In genomic region chr5:173622183-173622582, GRCh38 we compare ENCODE assay signal across 6 cellular contexts. TPM values are rescaled to one million over a fixed set of nuclear protein-coding genes. Genes with fewer than 3 reads are reported as not detected.
DNase-seq lines count a peak whose midpoint lies in the region; ATAC-seq, FAIRE-seq and TF ChIP-seq lines count a peak whose summit lies in the region.
"Not testable (repeated sequence)": the region's sequence is repeated elsewhere in the genome, so short reads cannot be mapped to it uniquely, and the experiment has no call there.

No MANE protein-coding gene starts in this region.

- H3K9me2 ChIP-seq in GM23338 (ENCODE audit: insufficient read depth): not testable (repeated sequence)

- not testable (repeated sequence) for H3K27me3 Mint-ChIP-seq in GM23338 (ENCODE audit: insufficient read depth, low read depth, poor library complexity); WTC11 (ENCODE audit: low read depth); progenitor cell of endocrine pancreas

- not testable (repeated sequence) for H3K9me3 Mint-ChIP-seq in GM23338; WTC11; progenitor cell of endocrine pancreas (ENCODE audit: low read depth)

- H3K27ac ChIP-seq in GM23338 (ENCODE audit: low read depth) (0 out of 2 replicates have a peak overlapping the region, but pooled peaks have one; percentile 45), kidney (ENCODE audit: low read depth in 2 of 2, low read length in 2 of 2) (peak overlapping the region; percentile 69 to 82), right lobe of liver (peak overlapping the region in 2 of 3 donors; percentile 67 to 78)

- peaks cover 27% of the 10 kb centered on the region for H3K4me1 Mint-ChIP-seq in GM23338
- peaks cover 37% of the 10 kb centered on the region for H3K4me1 Mint-ChIP-seq in WTC11
- not testable (repeated sequence) for H3K4me1 Mint-ChIP-seq in progenitor cell of endocrine pancreas (ENCODE audit: low read depth)

- POLR2A ChIA-PET in WTC11 (lab: Charles Lee): not testable (repeated sequence)

- DNase-seq in GM23338 (ENCODE audit: low spot score); WTC11 (ENCODE audit: low spot score); kidney; right lobe of liver; progenitor cell of endocrine pancreas (ENCODE audit: low spot score, unreplicated experiment): not testable (repeated sequence)
- peak; percentile 26 for DNase-seq in bronchial epithelial cell (ENCODE audit: low read depth)

- not testable (repeated sequence) for H3K79me2 ChIP-seq in GM23338 (replicated peaks; ENCODE audit: insufficient read depth)

- not testable (repeated sequence) for FAIRE-seq in bronchial epithelial cell (lab: Jason Lieb, UNC); kidney (lab: Jason Lieb, UNC)

- not testable (repeated sequence) for H3K36me3 Mint-ChIP-seq in GM23338 (ENCODE audit: low read depth); WTC11; progenitor cell of endocrine pancreas (ENCODE audit: insufficient read depth)

- intact Hi-C loops in kidney (cut with DNase I) (loop anchor here (5.0 kb wide), 1 partner anchor 345 kb away; no protein-coding TSS in a partner anchor), right lobe of liver (cut with DNase I) (loop anchor here (5.0 to 10.0 kb wide), 2 partner anchors 203 to 350 kb away; no protein-coding TSS in a partner anchor)

- not testable (repeated sequence) for H3F3A ChIP-seq in GM23338 (replicated peaks; ENCODE audit: low read depth)

- not testable (repeated sequence) for H3K36me3 ChIP-seq in GM23338 (ENCODE audit: insufficient read depth); bronchial epithelial cell (ENCODE audit: control insufficient read depth, insufficient read depth, low read length); kidney (ENCODE audit: control insufficient read depth in 1 of 2, insufficient read depth in 2 of 2, low read length in 2 of 2); right lobe of liver

- H3K27me3 ChIP-seq in GM23338 (ENCODE audit: insufficient read depth); bronchial epithelial cell (ENCODE audit: control insufficient read depth, insufficient read depth, low read length); right lobe of liver: not testable (repeated sequence)

- H3K4me1 ChIP-seq in GM23338 (ENCODE audit: insufficient read depth) (peaks cover 11% of the 10 kb centered on the region), kidney (ENCODE audit: control insufficient read depth in 1 of 2, insufficient read depth in 1 of 2, low read depth in 1 of 2, low read length in 2 of 2) (peaks cover 6 to 21% of the 10 kb centered on the region in 2 donors)
- not testable (repeated sequence) for H3K4me1 ChIP-seq in right lobe of liver

- not testable (repeated sequence) for H3K9me3 ChIP-seq in kidney (ENCODE audit: control insufficient read depth in 1 of 2, low read length in 2 of 2); right lobe of liver

- TF ChIP-seq POLR2A in right lobe of liver (IDR thresholded peaks at IDR 0.05): not testable (repeated sequence)

- peak overlapping the region; percentile 90 for H2AFZ ChIP-seq in GM23338

- 65% methylated on average over 11 of the region's 11 CpGs for WGBS in right lobe of liver (ENCODE audit: insufficient coverage, low coverage, low lambda C conversion rate, missing lambda C conversion rate)

- not testable (repeated sequence) for H3K27ac Mint-ChIP-seq in GM23338
- H3K27ac Mint-ChIP-seq in WTC11 (0 out of 2 replicates have a peak overlapping the region, but pooled peaks have one; percentile 52), progenitor cell of endocrine pancreas (peak overlapping the region; percentile 24)

- CTCF ChIA-PET in WTC11 (lab: Charles Lee): interaction anchor here (1.0 to 2.6 kb wide), 4 partner anchors 7 to 351 kb away, joined by 4 to 10 read pairs (median 4); no protein-coding TSS in a partner anchor

- H4K20me1 ChIP-seq in GM23338 (replicated peaks; ENCODE audit: insufficient read depth): not testable (repeated sequence)

- H3K4me3 Mint-ChIP-seq in GM23338; WTC11; progenitor cell of endocrine pancreas (ENCODE audit: low read depth): not testable (repeated sequence)

- TF ChIP-seq CTCF in GM23338 (conservative IDR thresholded peaks at IDR 0.05; ENCODE audit: low read depth in 2 of 2); WTC11 (IDR thresholded peaks at IDR 0.05); bronchial epithelial cell (IDR thresholded peaks at IDR 0.05; ENCODE audit: insufficient read depth, low read length, severe bottlenecking); kidney (IDR thresholded peaks at IDR 0.05; ENCODE audit: borderline replicate concordance, extremely low read depth, insufficient read depth); right lobe of liver (IDR thresholded peaks at IDR 0.05); progenitor cell of endocrine pancreas (IDR thresholded peaks at IDR 0.05; ENCODE audit: unreplicated experiment): not testable (repeated sequence)

- not testable (repeated sequence) for H3K4me2 ChIP-seq in GM23338

- not testable (repeated sequence) for H3K9ac ChIP-seq in kidney (ENCODE audit: low read length in 2 of 2)

- ATAC-seq in GM23338, WTC11, right lobe of liver: not testable (repeated sequence)

- H3K4me3 ChIP-seq in GM23338; bronchial epithelial cell (ENCODE audit: low read depth, low read length); kidney (ENCODE audit: low read length in 2 of 2); right lobe of liver: not testable (repeated sequence)

RNA-seq across cellular contexts. Expression of gene BOD1, which starts 5.7 kb away (rescaled TPM):
- 135 and 141 TPM in 2 replicates for total RNA-seq in GM23338 (2014; rRNA removed; shearing (Covaris generic))
- 92.7 and 94.7 TPM in 2 replicates for polyA plus RNA-seq in GM23338 (2016; fragmentation: Nextera tagmentation; extraction: Ambion mirVana)
- total RNA-seq in WTC11 (2021): 117 to 123 TPM (median 120 TPM) in 3 replicates
- total RNA-seq in bronchial epithelial cell: 91.4 and 106 TPM in 2 replicates
- 32.5 TPM for total RNA-seq in kidney
- 43.6 TPM for polyA plus RNA-seq in kidney (ENCODE audit: insufficient read depth, low read depth, low replicate concordance)
- total RNA-seq in right lobe of liver: 10 to 100 TPM; 15.3 to 24.3 (median 19.2) TPM
- 100.0 and 101 TPM in 2 replicates for total RNA-seq in progenitor cell of endocrine pancreas
